ENCODE assay signal across 24 cellular contexts in genomic region chr14:72887514-72887913, GRCh38.
"Had no signal": no experiment of that assay in that cellular context is flagged by ENCODE, and none has a peak within 500 bp of the region (broad histone marks: within the 10 kb centered on the region; RNA-seq: fewer than 3 reads in every experiment).

No MANE protein-coding gene starts in this region.

- H3K4me1 ChIP-seq: breast epithelium, foreskin keratinocyte had no signal

- H3K9me3 ChIP-seq: breast epithelium, esophagus muscularis mucosa, heart left ventricle, tibial nerve had no signal

- FAIRE-seq: islet of Langerhans had no signal

- H3K9me3 Mint-ChIP-seq: activated CD4-positive, alpha-beta memory T cell treated with anti-CD3 and anti-CD28 coated beads, Interleukin-2, amount 10 ng/mL, durations not matched to agents 7 days and 5 days; activated CD4-positive, alpha-beta T cell treated with anti-CD3 and anti-CD28 coated beads, Interleukin-2, amount 10 ng/mL, durations not matched to agents 7 days and 5 days; activated T-cell treated with anti-CD3 and anti-CD28 coated beads, Interleukin-2, amount 50 U/mL, for 24 hours; central memory CD8-positive, alpha-beta T cell; dendritic cell treated with granulocyte-macrophage colony-stimulating factor and Interleukin-4, amounts not matched to agents 40 ng/mL and 50 ng/mL, for 4 days had no signal

- DNase-seq: activated CD4-positive, alpha-beta memory T cell treated with anti-CD3 and anti-CD28 coated beads, Interleukin-2, amount 10 ng/mL, durations not matched to agents 7 days and 5 days; activated CD4-positive, alpha-beta T cell treated with anti-CD3 and anti-CD28 coated beads for 1 hour; activated CD4-positive, alpha-beta T cell treated with anti-CD3 and anti-CD28 coated beads, Interleukin-2, amount 10 ng/mL, durations not matched to agents 7 days and 5 days; activated CD8-positive, alpha-beta memory T cell treated with anti-CD3 and anti-CD28 coated beads, Interleukin-2, amount 50 U/mL, for 48 hours; activated gamma-delta T cell; activated naive CD4-positive, alpha-beta T cell treated with anti-CD3 and anti-CD28 coated beads, Interleukin-2, amount 10 ng/mL, durations not matched to agents 7 days and 5 days; activated T-cell treated with anti-CD3 and anti-CD28 coated beads, Interleukin-2, amount 50 U/mL, for 24 hours; amygdala; foreskin keratinocyte; heart left ventricle; mammary epithelial cell; midbrain; naive thymus-derived CD4-positive, alpha-beta T cell; right cardiac atrium; stimulated activated CD4-positive, alpha-beta T cell treated with anti-CD3 and anti-CD28 coated beads, Interleukin-15, amount 100 ng/mL, for 24 hours; stimulated activated CD4-positive, alpha-beta T cell treated with anti-CD3 and anti-CD28 coated beads, Interleukin-2, amount 100 ng/mL, for 24 hours; stimulated activated naive CD4-positive, alpha-beta T cell treated with Interleukin-2 at 50 U/mL for 16 hours; T-helper 2 cell had no signal

- ATAC-seq: foreskin keratinocyte; heart left ventricle; naive thymus-derived CD4-positive, alpha-beta T cell; right cardiac atrium had no signal

- H3K4me3 Mint-ChIP-seq: activated CD4-positive, alpha-beta memory T cell treated with anti-CD3 and anti-CD28 coated beads, Interleukin-2, amount 10 ng/mL, durations not matched to agents 7 days and 5 days; activated CD4-positive, alpha-beta T cell treated with anti-CD3 and anti-CD28 coated beads, Interleukin-2, amount 10 ng/mL, durations not matched to agents 7 days and 5 days; activated naive CD4-positive, alpha-beta T cell treated with anti-CD3 and anti-CD28 coated beads, Interleukin-2, amount 10 ng/mL, durations not matched to agents 7 days and 5 days; activated T-cell treated with anti-CD3 and anti-CD28 coated beads, Interleukin-2, amount 50 U/mL, for 24 hours; central memory CD8-positive, alpha-beta T cell; dendritic cell treated with granulocyte-macrophage colony-stimulating factor and Interleukin-4, amounts not matched to agents 40 ng/mL and 50 ng/mL, for 4 days; naive thymus-derived CD4-positive, alpha-beta T cell had no signal

- H3K36me3 ChIP-seq: breast epithelium, esophagus muscularis mucosa, tibial nerve had no signal

- H3K4me3 ChIP-seq: breast epithelium, esophagus muscularis mucosa, heart left ventricle, tibial nerve had no signal

- H3K27ac Mint-ChIP-seq: activated CD4-positive, alpha-beta memory T cell treated with anti-CD3 and anti-CD28 coated beads, Interleukin-2, amount 10 ng/mL, durations not matched to agents 7 days and 5 days; activated CD4-positive, alpha-beta T cell treated with anti-CD3 and anti-CD28 coated beads, Interleukin-2, amount 10 ng/mL, durations not matched to agents 7 days and 5 days; activated naive CD4-positive, alpha-beta T cell treated with anti-CD3 and anti-CD28 coated beads, Interleukin-2, amount 10 ng/mL, durations not matched to agents 7 days and 5 days; activated T-cell treated with anti-CD3 and anti-CD28 coated beads, Interleukin-2, amount 50 U/mL, for 24 hours; dendritic cell treated with granulocyte-macrophage colony-stimulating factor and Interleukin-4, amounts not matched to agents 40 ng/mL and 50 ng/mL, for 4 days; naive thymus-derived CD4-positive, alpha-beta T cell had no signal

- H3K27ac ChIP-seq: breast epithelium, esophagus muscularis mucosa, foreskin keratinocyte, tibial nerve had no signal
